8 cellular contexts compared by ENCODE assay signal in genomic region chr5:120464627-120465280, GRCh38. TPM values are rescaled to one million over a fixed set of nuclear protein-coding genes. Genes with fewer than 3 reads are reported as not detected.
DNase-seq lines count a peak whose midpoint lies in the region; ATAC-seq and TF ChIP-seq lines count a peak whose summit lies in the region.

No MANE protein-coding gene starts in this region.

- no peaks in the 10 kb centered on the region for H3K36me3 ChIP-seq in uterus

- no peaks in the 10 kb centered on the region for H3K36me3 Mint-ChIP-seq in activated CD4-positive, alpha-beta T cell treated with anti-CD3 and anti-CD28 coated beads, Interleukin-2, amount 10 ng/mL, durations not matched to agents 7 days and 5 days (ENCODE audit: low read depth)

- no peak for TF ChIP-seq POLR2A in uterus (IDR thresholded peaks at IDR 0.05)

- peak; percentile 0 to 3 for DNase-seq in activated CD4-positive, alpha-beta T cell treated with anti-CD3 and anti-CD28 coated beads, Interleukin-2, amount 50 U/mL, for 48 hours
- DNase-seq in activated CD4-positive, alpha-beta T cell treated with anti-CD3 and anti-CD28 coated beads, Interleukin-2, amount 10 ng/mL, durations not matched to agents 7 days and 5 days = no peak
- DNase-seq in SK-MEL-5 (ENCODE audit: low read depth, low spot score) (peak; percentile 46), epithelial cell of esophagus (ENCODE audit: low read depth) (peak; percentile 34), uterus (peak; percentile 55 to 58)
- DNase-seq in activated naive CD4-positive, alpha-beta T cell (lab: John Stamatoyannopoulos, UW) = no peak

- intact Hi-C loops in uterus (cut with DNase I; ENCODE audit: low total_unique reads) = no loop called here

- H3K9me3 ChIP-seq in mononuclear cell (ENCODE audit: low read depth, low read length) = no peaks in the 10 kb centered on the region
- H3K9me3 ChIP-seq in uterus = peaks cover 0 to 4% of the 10 kb centered on the region in 2 donors

- peaks cover 47% of the 10 kb centered on the region for H3K27me3 Mint-ChIP-seq in activated CD4-positive, alpha-beta T cell treated with anti-CD3 and anti-CD28 coated beads, Interleukin-2, amount 10 ng/mL, durations not matched to agents 7 days and 5 days

- peaks cover 22% of the 10 kb centered on the region for H3K4me1 ChIP-seq in mononuclear cell (ENCODE audit: insufficient read depth, low read length)
- no peaks in the 10 kb centered on the region for H3K4me1 ChIP-seq in uterus

- H3K4me3 Mint-ChIP-seq in activated CD4-positive, alpha-beta T cell treated with anti-CD3 and anti-CD28 coated beads, Interleukin-2, amount 10 ng/mL, durations not matched to agents 7 days and 5 days = no peak overlapping the region

- CTCF ChIA-PET in activated CD4-positive, alpha-beta T cell treated with anti-CD3 and anti-CD28 coated beads, Interleukin-2, amount 10 ng/mL, durations not matched to agents 7 days and 5 days (lab: Charles Lee) = no interaction called here

- no peak for ATAC-seq in GM19455 (IDR thresholded peaks at IDR 0.05; ENCODE audit: unreplicated experiment)

- TF ChIP-seq CTCF in epithelial cell of esophagus (IDR thresholded peaks at IDR 0.05; ENCODE audit: insufficient read depth, low read depth, low read length, missing control alignments) (no peak), uterus (IDR thresholded peaks at IDR 0.05) (no peak)

- peaks cover 32% of the 10 kb centered on the region for H3K27me3 ChIP-seq in mononuclear cell (ENCODE audit: insufficient read depth, low read length)
- H3K27me3 ChIP-seq in uterus = no peaks in the 10 kb centered on the region

- in situ Hi-C loops in SK-MEL-5 (cut with HindIII; ENCODE audit: low pct_unique_long_range_greater_than_20kb, low sequenced_read_pairs) = no loop called here

- H3K9me3 Mint-ChIP-seq in activated CD4-positive, alpha-beta T cell treated with anti-CD3 and anti-CD28 coated beads, Interleukin-2, amount 10 ng/mL, durations not matched to agents 7 days and 5 days = no peaks in the 10 kb centered on the region

- H3K4me3 ChIP-seq in epithelial cell of esophagus (ENCODE audit: low read length) (peak overlapping the region; percentile 53), mononuclear cell (ENCODE audit: low read length) (peak overlapping the region; percentile 19), uterus (peak overlapping the region; percentile 68 to 80)

- no peak overlapping the region for H3K27ac Mint-ChIP-seq in activated CD4-positive, alpha-beta T cell treated with anti-CD3 and anti-CD28 coated beads, Interleukin-2, amount 10 ng/mL, durations not matched to agents 7 days and 5 days

- H3K27ac ChIP-seq in uterus = peak overlapping the region; percentile 74 to 92

- POLR2A ChIA-PET in activated CD4-positive, alpha-beta T cell treated with anti-CD3 and anti-CD28 coated beads, Interleukin-2, amount 10 ng/mL, durations not matched to agents 7 days and 5 days (lab: Charles Lee) = no interaction called here

- H3K4me1 Mint-ChIP-seq in activated CD4-positive, alpha-beta T cell treated with anti-CD3 and anti-CD28 coated beads, Interleukin-2, amount 10 ng/mL, durations not matched to agents 7 days and 5 days = peaks cover 2% of the 10 kb centered on the region

RNA-seq across cellular contexts. Expression of gene PRR16, which starts 0.7 kb away (rescaled TPM):
- not detected for total RNA-seq in activated CD4-positive, alpha-beta T cell treated with anti-CD3 and anti-CD28 coated beads, Interleukin-2, amount 10 ng/mL, durations not matched to agents 7 days and 5 days
- total RNA-seq in SK-MEL-5 (2014; rRNA removed; shearing (Covaris generic)) = 1.2 and 1.5 TPM in 2 replicates
- polyA plus RNA-seq in SK-MEL-5 (2015; cell fraction: cytosol; rRNA removed) = 3.5 and 5.8 TPM in 2 replicates
- polyA plus RNA-seq in SK-MEL-5 (2015; cell fraction: nucleus; rRNA removed) = 3.1 TPM in 1 of 2 replicates, not detected in the other
- total RNA-seq in mononuclear cell (0.63 TPM), uterus (10 to 100 TPM in 1 of 4 donors, 1 to 10 TPM in 3; 2.2 to 19.7 (median 5.9) TPM)

Comparison
In these comparisons a context has a peak if more than half of its experiments do, and no peak if none do; other contexts are left out.
1. DNase-seq: peak in activated CD4-positive, alpha-beta T cell treated with anti-CD3 and anti-CD28 coated beads, Interleukin-2, amount 50 U/mL, for 48 hours (2 of 2), SK-MEL-5 (single experiment), epithelial cell of esophagus (single experiment) and uterus (2 of 2); none in activated CD4-positive, alpha-beta T cell treated with anti-CD3 and anti-CD28 coated beads, Interleukin-2, amount 10 ng/mL, durations not matched to agents 7 days and 5 days (single experiment) and activated naive CD4-positive, alpha-beta T cell (0 of 4).
2. H3K4me3 ChIP-seq: peak in every context shown above with its lines; median percentile 74 in uterus; 53 in epithelial cell of esophagus; 19 in mononuclear cell.